8 cellular contexts compared by ENCODE assay signal in genomic region chr6:166097914-166098522, GRCh38.
DNase-seq lines count a peak whose midpoint lies in the region; ATAC-seq and TF ChIP-seq lines count a peak whose summit lies in the region.

No MANE protein-coding gene starts in this region.

- peak overlapping the region; percentile 28; the same call in 1 of the 2 replicates for H3K4me3 ChIP-seq in WI38 (ENCODE audit: low read depth, low read length)

- H3K27ac Mint-ChIP-seq in central memory CD8-positive, alpha-beta T cell (ENCODE audit: low read depth), result no peak overlapping the region

- DNase-seq in HT1080 (ENCODE audit: low read depth) (peak; percentile 54), kidney tubule cell (ENCODE audit: low spot score) (peak; percentile 71), NOMO-1 treated with dmso at 0.1 percent for 144 hours (lab: John Stamatoyannopoulos, UW; ENCODE audit: unreplicated experiment) (no peak)
- DNase-seq in central memory CD8-positive, alpha-beta T cell (ENCODE audit: low spot score in 2 of 2), result peak; percentile 23 to 25
- DNase-seq in stimulated activated CD4-positive, alpha-beta T cell treated with anti-CD3 and anti-CD28 coated beads, Interleukin-15, amount 100 ng/mL, for 48 hours (ENCODE audit: low read depth in 2 of 2), result peak; percentile 32 to 41

- H3K4me3 Mint-ChIP-seq in central memory CD8-positive, alpha-beta T cell, result no peak overlapping the region

- no peaks in the 10 kb centered on the region for H3K36me3 Mint-ChIP-seq in central memory CD8-positive, alpha-beta T cell (ENCODE audit: insufficient read depth)

- TF ChIP-seq CTCF in C4-2B (conservative IDR thresholded peaks at IDR 0.05), result peak; percentile 92
- TF ChIP-seq CTCF in WI38 (IDR thresholded peaks at IDR 0.05; ENCODE audit: low read depth, low read length), result peak; percentile 68

- 0 out of 2 replicates have a peak overlapping the region, but pooled peaks have one; percentile 23 for H3K27ac ChIP-seq in C4-2B

- no peaks in the 10 kb centered on the region for H3K4me1 Mint-ChIP-seq in central memory CD8-positive, alpha-beta T cell

- H3K27me3 Mint-ChIP-seq in central memory CD8-positive, alpha-beta T cell, result peaks cover 67% of the 10 kb centered on the region

- H3K9me3 Mint-ChIP-seq in central memory CD8-positive, alpha-beta T cell, result no peaks in the 10 kb centered on the region

- peak; percentile 89 for ATAC-seq in GM19372 (IDR thresholded peaks at IDR 0.05; ENCODE audit: low read depth, unreplicated experiment)
- peak; percentile 28 for ATAC-seq in central memory CD8-positive, alpha-beta T cell (replicated peaks; ENCODE audit: extremely low read depth, poor library complexity, severe bottlenecking)
